In the genomic region with DNA sequence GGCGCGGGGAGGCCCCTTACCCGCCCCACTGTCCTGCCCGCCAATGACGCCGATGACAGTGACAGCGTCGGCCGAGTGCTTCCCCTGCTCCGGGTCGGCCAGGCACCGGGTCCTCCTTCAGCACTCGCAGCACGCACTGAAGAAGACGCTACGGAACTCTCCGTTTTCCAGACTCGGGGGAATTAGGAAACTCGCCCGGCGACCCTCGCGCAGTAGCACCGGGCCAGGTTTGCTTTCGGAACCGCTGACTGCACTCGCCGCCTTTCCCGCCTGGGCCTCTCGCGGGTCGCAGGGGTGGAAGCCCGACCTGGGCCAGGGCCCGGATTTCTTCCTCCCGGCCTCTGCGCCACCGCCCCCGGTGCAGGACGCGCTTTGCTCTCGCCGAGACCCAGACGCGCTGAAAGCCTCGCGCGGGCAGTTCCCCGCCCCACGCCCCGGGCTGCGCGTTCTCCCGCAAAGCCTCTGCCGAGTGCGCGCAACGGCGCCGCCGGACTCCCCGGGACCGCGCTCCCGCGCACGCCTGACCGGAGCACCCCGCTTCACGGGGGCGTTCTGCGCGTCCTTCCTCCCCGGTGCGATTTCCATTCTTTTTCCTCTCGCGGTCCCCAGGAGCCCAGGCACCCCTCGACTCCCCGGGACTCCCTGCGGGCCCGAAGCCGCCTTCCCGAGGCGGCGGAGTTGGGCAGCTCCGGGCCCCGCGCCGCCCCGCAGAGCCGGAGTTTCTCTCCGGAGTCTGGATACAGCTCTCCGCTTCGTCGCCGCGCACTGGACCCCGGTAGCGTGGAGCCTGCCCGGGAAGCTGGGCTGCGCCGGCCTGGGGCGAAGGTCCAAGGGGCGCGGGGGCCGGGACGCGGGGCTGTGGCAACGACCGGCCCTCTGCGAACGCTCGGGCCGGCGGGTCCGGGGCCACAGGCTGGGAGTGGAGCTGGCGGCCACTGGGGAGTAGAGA, we compare ENCODE assay signal across 8 cellular contexts. TPM values are rescaled to one million over a fixed set of nuclear protein-coding genes. Genes with fewer than 3 reads are reported as not detected.
A peak's percentile ranks its signal among the peaks of the same experiment; 100 is the strongest.
DNase-seq lines count a peak whose midpoint lies in the region; ATAC-seq and TF ChIP-seq lines count a peak whose summit lies in the region.
"Not testable (repeated sequence)": the region's sequence is repeated elsewhere in the genome, so short reads cannot be mapped to it uniquely, and the experiment has no call there.

No MANE protein-coding gene starts in this region.

- ATAC-seq in CD8-positive, alpha-beta T cell: peak; percentile 75
- peak; percentile 66 for ATAC-seq in GM21381 (IDR thresholded peaks at IDR 0.05; ENCODE audit: unreplicated experiment)
- ATAC-seq in HG03439 (IDR thresholded peaks at IDR 0.05; ENCODE audit: unreplicated experiment): peak; percentile 60
- ATAC-seq in activated B cell treated with CpG ODN at 0.5 μM for 24 hours (ENCODE audit: low read depth): peak; percentile 60
- ATAC-seq in Right ventricle myocardium superior (ENCODE audit: poor library complexity): peak; percentile 76

- H3K36me3 Mint-ChIP-seq in CD8-positive, alpha-beta T cell; activated B cell treated with CpG ODN at 0.5 μM for 24 hours (ENCODE audit: low read depth); brain: not testable (repeated sequence)

- H3K4me3 Mint-ChIP-seq in CD8-positive, alpha-beta T cell: peak overlapping the region; percentile 71
- H3K4me3 Mint-ChIP-seq in activated B cell treated with CpG ODN at 0.5 μM for 24 hours: not testable (repeated sequence)
- H3K4me3 Mint-ChIP-seq in brain: peak overlapping the region; percentile 45 to 79 (median 67)

- H3K4me3 ChIP-seq in CD8-positive, alpha-beta T cell (ENCODE audit: low read depth, low read length): not testable (repeated sequence)

- intact Hi-C loops in CD8-positive, alpha-beta T cell (cut with DNase I, micrococcal nuclease); activated B cell treated with CpG ODN at 0.5 μM for 24 hours (cut with micrococcal nuclease); Right ventricle myocardium superior (cut with DNase I): not testable (repeated sequence)

- not testable (repeated sequence) for H3K36me3 ChIP-seq in CD8-positive, alpha-beta T cell (ENCODE audit: insufficient read depth, low read length)

- not testable (repeated sequence) for H3K4me1 ChIP-seq in CD8-positive, alpha-beta T cell (ENCODE audit: insufficient read depth, low read length)

- not testable (repeated sequence) for H3K27me3 ChIP-seq in CD8-positive, alpha-beta T cell (ENCODE audit: insufficient read depth, low read length)

- not testable (repeated sequence) for TF ChIP-seq CTCF in CD8-positive, alpha-beta T cell (IDR thresholded peaks at IDR 0.05); activated B cell treated with CpG ODN at 0.5 μM for 24 hours (IDR thresholded peaks at IDR 0.05); brain (conservative IDR thresholded peaks at IDR 0.05)

- POLR2A ChIA-PET in CD8-positive, alpha-beta T cell (lab: Charles Lee); activated B cell treated with CpG ODN at 0.5 μM for 24 hours (lab: Charles Lee): not testable (repeated sequence)

- not testable (repeated sequence) for H3K27ac Mint-ChIP-seq in CD8-positive, alpha-beta T cell; activated B cell treated with CpG ODN at 0.5 μM for 24 hours; brain

- not testable (repeated sequence) for H3K27ac ChIP-seq in CD8-positive, alpha-beta T cell (ENCODE audit: low read depth, low read length)

- DNase-seq in CD8-positive, alpha-beta T cell: peak in 3 of 7 experiments; percentile 40 to 61 (median 47)
- DNase-seq in activated B cell treated with CpG ODN at 0.5 μM for 24 hours: peak; percentile 21
- DNase-seq in Right ventricle myocardium superior: peak; percentile 59
- DNase-seq in myocyte (ENCODE audit: low read depth): peak; percentile 57
- DNase-seq in stimulated activated CD8-positive, alpha-beta memory T cell treated with anti-CD3 and anti-CD28 coated beads, Interleukin-2, amount 100 ng/mL, for 48 hours (ENCODE audit: low read depth in 2 of 2): peak; percentile 30 to 40

- peaks cover 33% of the 10 kb centered on the region for H3K27me3 Mint-ChIP-seq in CD8-positive, alpha-beta T cell (ENCODE audit: low read depth)
- not testable (repeated sequence) for H3K27me3 Mint-ChIP-seq in activated B cell treated with CpG ODN at 0.5 μM for 24 hours
- H3K27me3 Mint-ChIP-seq in brain: peaks cover 60% of the 10 kb centered on the region

- H3K4me1 Mint-ChIP-seq in CD8-positive, alpha-beta T cell (ENCODE audit: low read depth): peaks cover 23% of the 10 kb centered on the region
- H3K4me1 Mint-ChIP-seq in activated B cell treated with CpG ODN at 0.5 μM for 24 hours, brain: not testable (repeated sequence)

- H3K9me3 ChIP-seq in CD8-positive, alpha-beta T cell (ENCODE audit: low read length): not testable (repeated sequence)

- H3K9me3 Mint-ChIP-seq in CD8-positive, alpha-beta T cell; activated B cell treated with CpG ODN at 0.5 μM for 24 hours; brain: not testable (repeated sequence)

- CTCF ChIA-PET in CD8-positive, alpha-beta T cell (lab: Charles Lee); activated B cell treated with CpG ODN at 0.5 μM for 24 hours (lab: Charles Lee): not testable (repeated sequence)

RNA-seq across cellular contexts. Expression of gene FOXD4L1, which starts 4.9 kb away (rescaled TPM):
- not detected for total RNA-seq in CD8-positive, alpha-beta T cell
- total RNA-seq in activated B cell treated with CpG ODN at 0.5 μM for 24 hours: 0.17 and 0.35 TPM in 2 replicates
- not detected for polyA plus RNA-seq in brain (ENCODE audit: insufficient read depth, low read depth, low replicate concordance)
- not detected for total RNA-seq in Right ventricle myocardium superior
- 0.26 and 0.43 TPM in 2 replicates for total RNA-seq in myocyte
- polyA plus RNA-seq in myocyte (2012): 0.14 TPM
